9 cellular contexts compared by ENCODE assay signal in genomic region chr5:178590924-178591423, GRCh38. TPM values are rescaled to one million over a fixed set of nuclear protein-coding genes. Genes with fewer than 3 reads are reported as not detected.
DNase-seq lines count a peak whose midpoint lies in the region; ATAC-seq and TF ChIP-seq lines count a peak whose summit lies in the region.
"Had no signal": no experiment of that assay in that cellular context is flagged by ENCODE, and none has a peak within 500 bp of the region (broad histone marks: within the 10 kb centered on the region; RNA-seq: fewer than 3 reads in every experiment).

No MANE protein-coding gene starts in this region.

- peaks cover 20 to 21% of the 10 kb centered on the region in 2 experiments for H3K9me3 ChIP-seq in CD4-positive, CD25-positive, alpha-beta regulatory T cell (ENCODE audit: control insufficient read depth in 2 of 2, low read length in 2 of 2)

- H3K4me1 Mint-ChIP-seq in CD4-positive, CD25-positive, alpha-beta regulatory T cell, result peaks cover 0 to 13% (median 1%) of the 10 kb centered on the region in 4 donors
- H3K4me1 Mint-ChIP-seq in T-cell (peaks cover 0 to 15% (median 7%) of the 10 kb centered on the region in 3 donors), osteocyte (ENCODE audit: unreplicated experiment) (peaks cover 10% of the 10 kb centered on the region)

- in situ Hi-C loops in G401 (cut with HindIII; ENCODE audit: low sequenced_read_pairs), result no loop called here

- peak; percentile 2 for TF ChIP-seq CTCF in osteocyte (IDR thresholded peaks at IDR 0.05)

- H3K27ac ChIP-seq in CD4-positive, CD25-positive, alpha-beta regulatory T cell (ENCODE audit: insufficient read depth, low read length, poor library complexity, severe bottlenecking), result no peak overlapping the region

- H3K4me1 ChIP-seq in CD4-positive, CD25-positive, alpha-beta regulatory T cell (ENCODE audit: control insufficient read depth, insufficient read depth, low read length, poor library complexity, severe bottlenecking), result peaks cover 13% of the 10 kb centered on the region

- peaks cover 15% of the 10 kb centered on the region for H3K27me3 ChIP-seq in CD4-positive, CD25-positive, alpha-beta regulatory T cell (ENCODE audit: control insufficient read depth, insufficient read depth, low read length)

- H3K36me3 Mint-ChIP-seq in CD4-positive, CD25-positive, alpha-beta regulatory T cell, result peaks cover 3% of the 10 kb centered on the region
- peaks cover 10% of the 10 kb centered on the region for H3K36me3 Mint-ChIP-seq in T-cell
- H3K36me3 Mint-ChIP-seq in osteocyte (ENCODE audit: unreplicated experiment), result peaks cover 19% of the 10 kb centered on the region

- POLR2A ChIA-PET in T-cell (lab: Charles Lee), result no interaction called here

- no peak for ATAC-seq in CD4-positive, CD25-positive, alpha-beta regulatory T cell (ENCODE audit: low read depth in 2 of 2)
- no peak for ATAC-seq in T-cell (replicated peaks in 1 of 4)

- H3K27ac Mint-ChIP-seq in CD4-positive, CD25-positive, alpha-beta regulatory T cell, result no peak overlapping the region
- H3K27ac Mint-ChIP-seq in T-cell (no peak overlapping the region), osteocyte (ENCODE audit: unreplicated experiment) (no peak overlapping the region)

- H3K27me3 Mint-ChIP-seq in CD4-positive, CD25-positive, alpha-beta regulatory T cell, result peaks cover 51% of the 10 kb centered on the region
- H3K27me3 Mint-ChIP-seq in T-cell, result peaks cover 47 to 51% of the 10 kb centered on the region in 2 donors
- H3K27me3 Mint-ChIP-seq in osteocyte (ENCODE audit: unreplicated experiment), result peaks cover 37% of the 10 kb centered on the region

- CTCF ChIA-PET in T-cell (lab: Charles Lee), result no interaction called here

- H3K4me3 ChIP-seq in CD4-positive, CD25-positive, alpha-beta regulatory T cell (ENCODE audit: low read depth, low read length), result no peak overlapping the region

- DNase-seq in CD4-positive, CD25-positive, alpha-beta regulatory T cell, result no peak
- DNase-seq in T-cell (no peak), fibroblast of gingiva (ENCODE audit: low read depth) (peak; percentile 55), osteocyte (ENCODE audit: extremely low spot score, unreplicated experiment) (no peak), D341Med (ENCODE audit: low spot score) (no peak), G401 (ENCODE audit: low spot score) (no peak), superior temporal gyrus (ENCODE audit: extremely low spot score) (no peak)
- no peak for DNase-seq in activated CD4-positive, CD25-positive, alpha-beta regulatory T cell (lab: John Stamatoyannopoulos, UW)
- DNase-seq: hippocampal formation had no signal

- peak overlapping the region; percentile 53 to 86 (median 79) for H3K4me3 Mint-ChIP-seq in CD4-positive, CD25-positive, alpha-beta regulatory T cell
- H3K4me3 Mint-ChIP-seq in T-cell (peak overlapping the region; percentile 68 to 74 (median 72)), osteocyte (ENCODE audit: unreplicated experiment) (peak overlapping the region; percentile 74)

- H3K36me3 ChIP-seq in CD4-positive, CD25-positive, alpha-beta regulatory T cell (ENCODE audit: control insufficient read depth, insufficient read depth, low read length), result no peaks in the 10 kb centered on the region

- peaks cover 3 to 17% (median 12%) of the 10 kb centered on the region in 7 donors for H3K9me3 Mint-ChIP-seq in CD4-positive, CD25-positive, alpha-beta regulatory T cell
- H3K9me3 Mint-ChIP-seq in T-cell, result peaks cover 14 to 22% (median 16%) of the 10 kb centered on the region in 3 donors
- H3K9me3 Mint-ChIP-seq in osteocyte (ENCODE audit: unreplicated experiment), result peaks cover 16% of the 10 kb centered on the region

RNA-seq across cellular contexts. Expression of gene COL23A1, which starts 0.8 kb away (rescaled TPM):
- total RNA-seq in CD4-positive, CD25-positive, alpha-beta regulatory T cell, result not detected
- not detected for polyA plus RNA-seq in CD4-positive, CD25-positive, alpha-beta regulatory T cell
- total RNA-seq in T-cell, result under 1 TPM in 2 of 5 donors, not detected in 3; 0.07 to 0.13 TPM
- total RNA-seq in osteocyte, result not detected in 2 replicates
- 0.06 TPM in 1 of 2 replicates, not detected in the other for total RNA-seq in G401 (2014; rRNA removed; shearing (Covaris generic))

RNA-seq across cellular contexts. Expression of gene CLK4, which starts 35.9 kb away (rescaled TPM):
- total RNA-seq in CD4-positive, CD25-positive, alpha-beta regulatory T cell, result 86.4 TPM
- polyA plus RNA-seq in CD4-positive, CD25-positive, alpha-beta regulatory T cell, result 10 to 100 TPM; 12.5 to 19.9 (median 16.4) TPM
- total RNA-seq in T-cell (10 to 100 TPM; 83.2 to 93.5 (median 86.5) TPM), osteocyte (28.7 and 30.0 TPM in 2 replicates)
- total RNA-seq in G401 (2014; rRNA removed; shearing (Covaris generic)), result 5.2 and 9.8 TPM in 2 replicates
